1 cellular context compared by ENCODE assay signal in genomic region chr10:69451209-69451783, GRCh38.
TF ChIP-seq lines count a peak whose summit lies in the region.

Gene TSPAN15, plus strand, starts transcription at chr10:69451465. Its CDS starts 130 bp downstream, at chr10:69451595.

TF ChIP-seq in HEK293, 187 proteins besides CTCF, POLR2A, EP300 and RAD21 (continued from another document and continues in another):
- TF ChIP-seq, protein P1, sequence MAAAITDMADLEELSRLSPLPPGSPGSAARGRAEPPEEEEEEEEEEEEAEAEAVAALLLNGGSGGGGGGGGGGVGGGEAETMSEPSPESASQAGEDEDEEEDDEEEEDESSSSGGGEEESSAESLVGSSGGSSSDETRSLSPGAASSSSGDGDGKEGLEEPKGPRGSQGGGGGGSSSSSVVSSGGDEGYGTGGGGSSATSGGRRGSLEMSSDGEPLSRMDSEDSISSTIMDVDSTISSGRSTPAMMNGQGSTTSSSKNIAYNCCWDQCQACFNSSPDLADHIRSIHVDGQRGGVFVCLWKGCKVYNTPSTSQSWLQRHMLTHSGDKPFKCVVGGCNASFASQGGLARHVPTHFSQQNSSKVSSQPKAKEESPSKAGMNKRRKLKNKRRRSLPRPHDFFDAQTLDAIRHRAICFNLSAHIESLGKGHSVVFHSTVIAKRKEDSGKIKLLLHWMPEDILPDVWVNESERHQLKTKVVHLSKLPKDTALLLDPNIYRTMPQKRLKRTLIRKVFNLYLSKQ (tag by site-specific recombination; IDR thresholded peaks at IDR 0.05; ENCODE audit: borderline replicate concordance): no peak
- TF ChIP-seq ZNF140 (tag by site-specific recombination; IDR thresholded peaks at IDR 0.05) (no peak), ZNF571 (tag by site-specific recombination; IDR thresholded peaks at IDR 0.05) (no peak), ZNF423 (tag by site-specific recombination; IDR thresholded peaks at IDR 0.05) (no peak), ZNF664 (tag by site-specific recombination; IDR thresholded peaks at IDR 0.05) (no peak), ZBTB8A (tag by site-specific recombination; IDR thresholded peaks at IDR 0.05) (peak; percentile 65; the same call in 1 of the 2 replicates), ZNF274 (IDR thresholded peaks at IDR 0.05; ENCODE audit: low read length) (no peak), ZNF274 (tag by site-specific recombination; IDR thresholded peaks at IDR 0.05; ENCODE audit: borderline replicate concordance) (no peak), ZSCAN30 (tag by site-specific recombination; IDR thresholded peaks at IDR 0.05) (peak; percentile 34), ZNF585B (tag by site-specific recombination; IDR thresholded peaks at IDR 0.05) (no peak), ZNF621 (tag by site-specific recombination; IDR thresholded peaks at IDR 0.05) (no peak), ZNF549 (tag by site-specific recombination; IDR thresholded peaks at IDR 0.05) (no peak), ZNF391 (tag by site-specific recombination; IDR thresholded peaks at IDR 0.05; ENCODE audit: borderline replicate concordance, low read depth) (no peak), ZNF157 (tag by site-specific recombination; IDR thresholded peaks at IDR 0.05) (no peak), ZNF174 (tag by site-specific recombination; IDR thresholded peaks at IDR 0.05) (no peak), HIC1 (tag by site-specific recombination; IDR thresholded peaks at IDR 0.05) (no peak), ZNF600 (tag by site-specific recombination; IDR thresholded peaks at IDR 0.05) (no peak), TCF7L2 (IDR thresholded peaks at IDR 0.05; ENCODE audit: borderline replicate concordance, low read depth, low read length) (no peak), ZNF211 (tag by site-specific recombination; IDR thresholded peaks at IDR 0.05; ENCODE audit: low read depth) (no peak), ZNF221 (tag by site-specific recombination; IDR thresholded peaks at IDR 0.05; ENCODE audit: borderline replicate concordance) (no peak), KLF16 (tag by site-specific recombination; IDR thresholded peaks at IDR 0.05) (peak; percentile 74; the same call in 1 of the 2 replicates), ZNF544 (tag by site-specific recombination; IDR thresholded peaks at IDR 0.05) (no peak), ZNF354C (tag by site-specific recombination; IDR thresholded peaks at IDR 0.05; ENCODE audit: borderline replicate concordance, low read depth) (no peak), OVOL3 (tag by site-specific recombination; IDR thresholded peaks at IDR 0.05) (no peak), ZNF146 (tag by site-specific recombination; IDR thresholded peaks at IDR 0.05) (no peak), SALL2 (tag by site-specific recombination; IDR thresholded peaks at IDR 0.05; ENCODE audit: borderline replicate concordance) (no peak), ZNF626 (tag by site-specific recombination; IDR thresholded peaks at IDR 0.05) (no peak), ZNF335 (tag by site-specific recombination; conservative IDR thresholded peaks at IDR 0.05) (peak; percentile 48; the same call in 1 of the 2 replicates), ZNF792 (tag by site-specific recombination; IDR thresholded peaks at IDR 0.05) (no peak), ZNF76 (tag by site-specific recombination; IDR thresholded peaks at IDR 0.05; ENCODE audit: borderline replicate concordance, low read depth) (peak; percentile 24; the same call in 1 of the 2 replicates), ZNF830 (tag by site-specific recombination; IDR thresholded peaks at IDR 0.05; ENCODE audit: low read depth) (no peak), ZNF548 (tag by site-specific recombination; IDR thresholded peaks at IDR 0.05) (no peak), EGR2 (tag by site-specific recombination; IDR thresholded peaks at IDR 0.05; ENCODE audit: low read depth) (peak; percentile 41; the same call in 1 of the 2 replicates), HOXA7 (CRISPR knock-in tag; IDR thresholded peaks at IDR 0.05; ENCODE audit: borderline replicate concordance) (no peak), KLF10 (tag by site-specific recombination; IDR thresholded peaks at IDR 0.05) (peak; percentile 75), GFI1B (tag by site-specific recombination; IDR thresholded peaks at IDR 0.05) (no peak), FEZF1 (tag by site-specific recombination; IDR thresholded peaks at IDR 0.05) (no peak), ZBTB48 (tag by site-specific recombination; IDR thresholded peaks at IDR 0.05) (peak; percentile 55), YY2 (tag by site-specific recombination; IDR thresholded peaks at IDR 0.05) (no peak), ZNF654 (tag by site-specific recombination; IDR thresholded peaks at IDR 0.05; ENCODE audit: low read depth) (no peak), ZFP3 (tag by site-specific recombination; IDR thresholded peaks at IDR 0.05; ENCODE audit: low read depth) (no peak), ZNF266 (tag by site-specific recombination; IDR thresholded peaks at IDR 0.05; ENCODE audit: low read depth) (no peak), ZNF248 (tag by site-specific recombination; IDR thresholded peaks at IDR 0.05) (no peak), KLF9 (tag by site-specific recombination; IDR thresholded peaks at IDR 0.05; ENCODE audit: low read depth) (peak; percentile 83), ZNF48 (tag by site-specific recombination; IDR thresholded peaks at IDR 0.05) (no peak), ZNF843 (tag by site-specific recombination; IDR thresholded peaks at IDR 0.05) (peak; percentile 35; the same call in 1 of the 2 replicates), KLF7 (tag by site-specific recombination; IDR thresholded peaks at IDR 0.05; ENCODE audit: borderline replicate concordance) (no peak), ZNF37A (tag by site-specific recombination; IDR thresholded peaks at IDR 0.05) (no peak), GLI2 (tag by site-specific recombination; IDR thresholded peaks at IDR 0.05; ENCODE audit: borderline replicate concordance, low read depth) (no peak), ZNF121 (tag by site-specific recombination; IDR thresholded peaks at IDR 0.05) (no peak), TRIM28 (IDR thresholded peaks at IDR 0.05; ENCODE audit: borderline replicate concordance, low read length) (no peak), ZNF701 (tag by site-specific recombination; IDR thresholded peaks at IDR 0.05) (no peak), ZNF776 (tag by site-specific recombination; IDR thresholded peaks at IDR 0.05; ENCODE audit: borderline replicate concordance) (no peak), SETDB1 (IDR thresholded peaks at IDR 0.05; ENCODE audit: insufficient read length, low read length) (no peak), ZBTB17 (tag by site-specific recombination; IDR thresholded peaks at IDR 0.05) (no peak)
- TF ChIP-seq, protein P2, sequence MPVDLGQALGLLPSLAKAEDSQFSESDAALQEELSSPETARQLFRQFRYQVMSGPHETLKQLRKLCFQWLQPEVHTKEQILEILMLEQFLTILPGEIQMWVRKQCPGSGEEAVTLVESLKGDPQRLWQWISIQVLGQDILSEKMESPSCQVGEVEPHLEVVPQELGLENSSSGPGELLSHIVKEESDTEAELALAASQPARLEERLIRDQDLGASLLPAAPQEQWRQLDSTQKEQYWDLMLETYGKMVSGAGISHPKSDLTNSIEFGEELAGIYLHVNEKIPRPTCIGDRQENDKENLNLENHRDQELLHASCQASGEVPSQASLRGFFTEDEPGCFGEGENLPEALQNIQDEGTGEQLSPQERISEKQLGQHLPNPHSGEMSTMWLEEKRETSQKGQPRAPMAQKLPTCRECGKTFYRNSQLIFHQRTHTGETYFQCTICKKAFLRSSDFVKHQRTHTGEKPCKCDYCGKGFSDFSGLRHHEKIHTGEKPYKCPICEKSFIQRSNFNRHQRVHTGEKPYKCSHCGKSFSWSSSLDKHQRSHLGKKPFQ (tag by site-specific recombination; IDR thresholded peaks at IDR 0.05): no peak
- TF ChIP-seq, protein P3, sequence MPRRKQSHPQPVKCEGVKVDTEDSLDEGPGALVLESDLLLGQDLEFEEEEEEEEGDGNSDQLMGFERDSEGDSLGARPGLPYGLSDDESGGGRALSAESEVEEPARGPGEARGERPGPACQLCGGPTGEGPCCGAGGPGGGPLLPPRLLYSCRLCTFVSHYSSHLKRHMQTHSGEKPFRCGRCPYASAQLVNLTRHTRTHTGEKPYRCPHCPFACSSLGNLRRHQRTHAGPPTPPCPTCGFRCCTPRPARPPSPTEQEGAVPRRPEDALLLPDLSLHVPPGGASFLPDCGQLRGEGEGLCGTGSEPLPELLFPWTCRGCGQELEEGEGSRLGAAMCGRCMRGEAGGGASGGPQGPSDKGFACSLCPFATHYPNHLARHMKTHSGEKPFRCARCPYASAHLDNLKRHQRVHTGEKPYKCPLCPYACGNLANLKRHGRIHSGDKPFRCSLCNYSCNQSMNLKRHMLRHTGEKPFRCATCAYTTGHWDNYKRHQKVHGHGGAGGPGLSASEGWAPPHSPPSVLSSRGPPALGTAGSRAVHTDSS (tag by site-specific recombination; IDR thresholded peaks at IDR 0.05): no peak
- TF ChIP-seq, protein P4, sequence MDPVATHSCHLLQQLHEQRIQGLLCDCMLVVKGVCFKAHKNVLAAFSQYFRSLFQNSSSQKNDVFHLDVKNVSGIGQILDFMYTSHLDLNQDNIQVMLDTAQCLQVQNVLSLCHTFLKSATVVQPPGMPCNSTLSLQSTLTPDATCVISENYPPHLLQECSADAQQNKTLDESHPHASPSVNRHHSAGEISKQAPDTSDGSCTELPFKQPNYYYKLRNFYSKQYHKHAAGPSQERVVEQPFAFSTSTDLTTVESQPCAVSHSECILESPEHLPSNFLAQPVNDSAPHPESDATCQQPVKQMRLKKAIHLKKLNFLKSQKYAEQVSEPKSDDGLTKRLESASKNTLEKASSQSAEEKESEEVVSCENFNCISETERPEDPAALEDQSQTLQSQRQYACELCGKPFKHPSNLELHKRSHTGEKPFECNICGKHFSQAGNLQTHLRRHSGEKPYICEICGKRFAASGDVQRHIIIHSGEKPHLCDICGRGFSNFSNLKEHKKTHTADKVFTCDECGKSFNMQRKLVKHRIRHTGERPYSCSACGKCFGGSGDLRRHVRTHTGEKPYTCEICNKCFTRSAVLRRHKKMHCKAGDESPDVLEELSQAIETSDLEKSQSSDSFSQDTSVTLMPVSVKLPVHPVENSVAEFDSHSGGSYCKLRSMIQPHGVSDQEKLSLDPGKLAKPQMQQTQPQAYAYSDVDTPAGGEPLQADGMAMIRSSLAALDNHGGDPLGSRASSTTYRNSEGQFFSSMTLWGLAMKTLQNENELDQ (tag by site-specific recombination; IDR thresholded peaks at IDR 0.05; ENCODE audit: low read depth): no peak
- TF ChIP-seq, protein P5, sequence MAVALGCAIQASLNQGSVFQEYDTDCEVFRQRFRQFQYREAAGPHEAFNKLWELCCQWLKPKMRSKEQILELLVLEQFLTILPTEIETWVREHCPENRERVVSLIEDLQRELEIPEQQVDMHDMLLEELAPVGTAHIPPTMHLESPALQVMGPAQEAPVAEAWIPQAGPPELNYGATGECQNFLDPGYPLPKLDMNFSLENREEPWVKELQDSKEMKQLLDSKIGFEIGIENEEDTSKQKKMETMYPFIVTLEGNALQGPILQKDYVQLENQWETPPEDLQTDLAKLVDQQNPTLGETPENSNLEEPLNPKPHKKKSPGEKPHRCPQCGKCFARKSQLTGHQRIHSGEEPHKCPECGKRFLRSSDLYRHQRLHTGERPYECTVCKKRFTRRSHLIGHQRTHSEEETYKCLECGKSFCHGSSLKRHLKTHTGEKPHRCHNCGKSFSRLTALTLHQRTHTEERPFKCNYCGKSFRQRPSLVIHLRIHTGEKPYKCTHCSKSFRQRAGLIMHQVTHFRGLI (tag by site-specific recombination; IDR thresholded peaks at IDR 0.05): no peak
- TF ChIP-seq, protein P6, sequence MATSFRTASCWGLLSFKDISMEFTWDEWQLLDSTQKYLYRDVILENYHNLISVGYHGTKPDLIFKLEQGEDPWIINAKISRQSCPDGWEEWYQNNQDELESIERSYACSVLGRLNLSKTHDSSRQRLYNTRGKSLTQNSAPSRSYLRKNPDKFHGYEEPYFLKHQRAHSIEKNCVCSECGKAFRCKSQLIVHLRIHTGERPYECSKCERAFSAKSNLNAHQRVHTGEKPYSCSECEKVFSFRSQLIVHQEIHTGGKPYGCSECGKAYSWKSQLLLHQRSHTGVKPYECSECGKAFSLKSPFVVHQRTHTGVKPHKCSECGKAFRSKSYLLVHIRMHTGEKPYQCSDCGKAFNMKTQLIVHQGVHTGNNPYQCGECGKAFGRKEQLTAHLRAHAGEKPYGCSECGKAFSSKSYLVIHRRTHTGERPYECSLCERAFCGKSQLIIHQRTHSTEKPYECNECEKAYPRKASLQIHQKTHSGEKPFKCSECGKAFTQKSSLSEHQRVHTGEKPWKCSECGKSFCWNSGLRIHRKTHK (tag by site-specific recombination; IDR thresholded peaks at IDR 0.05): no peak
- TF ChIP-seq, protein P7, sequence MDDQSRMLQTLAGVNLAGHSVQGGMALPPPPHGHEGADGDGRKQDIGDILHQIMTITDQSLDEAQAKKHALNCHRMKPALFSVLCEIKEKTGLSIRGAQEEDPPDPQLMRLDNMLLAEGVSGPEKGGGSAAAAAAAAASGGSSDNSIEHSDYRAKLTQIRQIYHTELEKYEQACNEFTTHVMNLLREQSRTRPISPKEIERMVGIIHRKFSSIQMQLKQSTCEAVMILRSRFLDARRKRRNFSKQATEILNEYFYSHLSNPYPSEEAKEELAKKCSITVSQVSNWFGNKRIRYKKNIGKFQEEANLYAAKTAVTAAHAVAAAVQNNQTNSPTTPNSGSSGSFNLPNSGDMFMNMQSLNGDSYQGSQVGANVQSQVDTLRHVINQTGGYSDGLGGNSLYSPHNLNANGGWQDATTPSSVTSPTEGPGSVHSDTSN (CRISPR knock-in tag; IDR thresholded peaks at IDR 0.05): peak; percentile 98
- TF ChIP-seq, protein P8, sequence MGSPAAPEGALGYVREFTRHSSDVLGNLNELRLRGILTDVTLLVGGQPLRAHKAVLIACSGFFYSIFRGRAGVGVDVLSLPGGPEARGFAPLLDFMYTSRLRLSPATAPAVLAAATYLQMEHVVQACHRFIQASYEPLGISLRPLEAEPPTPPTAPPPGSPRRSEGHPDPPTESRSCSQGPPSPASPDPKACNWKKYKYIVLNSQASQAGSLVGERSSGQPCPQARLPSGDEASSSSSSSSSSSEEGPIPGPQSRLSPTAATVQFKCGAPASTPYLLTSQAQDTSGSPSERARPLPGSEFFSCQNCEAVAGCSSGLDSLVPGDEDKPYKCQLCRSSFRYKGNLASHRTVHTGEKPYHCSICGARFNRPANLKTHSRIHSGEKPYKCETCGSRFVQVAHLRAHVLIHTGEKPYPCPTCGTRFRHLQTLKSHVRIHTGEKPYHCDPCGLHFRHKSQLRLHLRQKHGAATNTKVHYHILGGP (tag by site-specific recombination; IDR thresholded peaks at IDR 0.05): no peak
